ENCODE assay signal across 13 cellular contexts in the genomic region with DNA sequence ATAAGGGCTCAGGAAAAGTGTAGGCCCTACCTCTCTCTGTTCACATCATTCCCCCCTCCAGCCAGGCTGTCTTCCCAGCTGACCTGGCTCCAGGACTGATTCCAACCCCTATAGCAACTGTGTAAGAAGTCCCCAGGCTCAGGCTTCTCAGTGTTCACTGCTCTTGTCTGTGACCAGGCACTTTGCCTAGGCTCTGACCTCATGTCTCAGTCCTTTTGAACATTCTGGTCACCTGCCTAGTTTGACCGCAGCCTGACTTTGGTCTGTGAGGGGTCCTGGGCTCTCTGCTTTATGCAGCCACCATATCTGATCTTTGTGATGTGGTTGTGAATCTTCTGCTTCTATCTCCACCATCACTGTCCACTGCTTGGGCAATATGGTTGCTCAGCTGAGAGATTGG. TPM values are rescaled to one million over a fixed set of nuclear protein-coding genes. Genes with fewer than 3 reads are reported as not detected.
DNase-seq lines count a peak whose midpoint lies in the region; TF ChIP-seq lines count a peak whose summit lies in the region.
"Had no signal": no experiment of that assay in that cellular context is flagged by ENCODE, and none has a peak within 500 bp of the region (broad histone marks: within the 10 kb centered on the region; RNA-seq: fewer than 3 reads in every experiment).

No MANE protein-coding gene starts in this region.

- POLR2A ChIA-PET in Caco-2 (lab: Charles Lee): no interaction called here
- POLR2A ChIA-PET in HEK293 (lab: Yijun Ruan, JAX): interaction anchor here (1.1 to 1.4 kb wide), 2 partner anchors 184 to 318 kb away, joined by 3 to 5 read pairs; no protein-coding TSS in a partner anchor

- no peak overlapping the region for H3K4me3 ChIP-seq in Caco-2 (ENCODE audit: low read depth, low read length)
- no peak overlapping the region for H3K4me3 ChIP-seq in HEK293 (ENCODE audit: low read depth, low read length)
- H3K4me3 ChIP-seq in prostate gland: no peak overlapping the region
- H3K4me3 ChIP-seq: HAP-1 had no signal

- peak overlapping the region; percentile 2 for H3K4me3 Mint-ChIP-seq in Caco-2 (ENCODE audit: unreplicated experiment)

- BruUV-seq in Caco-2 (replicated peaks; lab: Mats Ljungman, UMichigan): no TSS peak

- intact Hi-C loops in Caco-2 (cut with micrococcal nuclease; ENCODE audit: unreplicated experiment): loop anchor here (5.0 kb wide), 1 partner anchor 452 kb away; no protein-coding TSS in a partner anchor
- intact Hi-C loops in prostate gland (cut with DNase I): loop anchor here (10.0 kb wide), 1 partner anchor 455 kb away; no protein-coding TSS in a partner anchor

- no peaks in the 10 kb centered on the region for H3K9me3 Mint-ChIP-seq in Caco-2 (ENCODE audit: unreplicated experiment)
- H3K9me3 Mint-ChIP-seq: CD4-positive, CD25-positive, alpha-beta regulatory T cell; CD8-positive, alpha-beta memory T cell had no signal

- no peak for TF ChIP-seq POLR2A in prostate gland (IDR thresholded peaks at IDR 0.05)

- TF ChIP-seq CTCF in Caco-2 (IDR thresholded peaks at IDR 0.05; ENCODE audit: insufficient read depth in 1 of 2, low read depth in 1 of 2, low read length in 1 of 2, severe bottlenecking in 1 of 2, unreplicated experiment in 1 of 2): no peak
- TF ChIP-seq CTCF in HEK293 (tag by site-specific recombination; IDR thresholded peaks at IDR 0.05): no peak
- TF ChIP-seq CTCF in prostate gland (IDR thresholded peaks at IDR 0.05): no peak

- H3K9me3 ChIP-seq in Caco-2 (no peaks in the 10 kb centered on the region), HEK293 (ENCODE audit: control insufficient read depth, insufficient read depth, low read depth, low read length) (no peaks in the 10 kb centered on the region), prostate gland (no peaks in the 10 kb centered on the region)
- H3K9me3 ChIP-seq: BE2C, HAP-1 had no signal

- peak overlapping the region; percentile 28 for H3K27ac Mint-ChIP-seq in Caco-2 (ENCODE audit: unreplicated experiment)
- H3K27ac Mint-ChIP-seq: CD8-positive, alpha-beta memory T cell had no signal

- CTCF ChIA-PET in Caco-2 (lab: Charles Lee) (interaction anchor here (0.9 to 4.9 kb wide), 4 partner anchors 183 to 321 kb away, joined by 3 to 84 read pairs (median 6); no protein-coding TSS in a partner anchor), HEK293 (lab: Yijun Ruan, JAX) (interaction anchor here (0.6 to 5.8 kb wide), 11 partner anchors 9 to 397 kb away, joined by 3 to 197 read pairs (median 8); a partner anchor contains a TSS)

- H3K4me1 ChIP-seq in Caco-2 (peaks cover 11% of the 10 kb centered on the region), HEK293 (ENCODE audit: control insufficient read depth, insufficient read depth, low read length) (no peaks in the 10 kb centered on the region), prostate gland (replicated peaks) (no peaks in the 10 kb centered on the region)
- H3K4me1 ChIP-seq: BE2C, HAP-1 had no signal

- peaks cover 10% of the 10 kb centered on the region for H3K4me1 Mint-ChIP-seq in Caco-2 (ENCODE audit: low read depth, unreplicated experiment)

- H3K27me3 ChIP-seq in Caco-2 (replicated peaks; ENCODE audit: control insufficient read depth, insufficient read depth, low read length) (no peaks in the 10 kb centered on the region), prostate gland (replicated peaks; ENCODE audit: insufficient read depth) (peaks cover 6% of the 10 kb centered on the region)

- H3K27ac ChIP-seq in HEK293 (ENCODE audit: extremely low read depth, low read depth, low read length) (no peak overlapping the region), prostate gland (no peak overlapping the region)

- H3K27me3 Mint-ChIP-seq in Caco-2 (ENCODE audit: insufficient read depth, unreplicated experiment): no peaks in the 10 kb centered on the region

- peaks cover 19% of the 10 kb centered on the region for H3K36me3 Mint-ChIP-seq in Caco-2 (ENCODE audit: insufficient read depth, unreplicated experiment)

- DNase-seq in Caco-2: no peak
- DNase-seq in islet precursor cell: peak; percentile 59
- DNase-seq in myocyte (ENCODE audit: low read depth): peak; percentile 14
- DNase-seq in prostate gland (ENCODE audit: low spot score): no peak
- DNase-seq in NCI-H2081 treated with DMSO at 0.1 percent for 48 hours (lab: John Stamatoyannopoulos, UW): no peak
- DNase-seq: ACHN; BE2C; C1 segment of cervical spinal cord; CD4-positive, CD25-positive, alpha-beta regulatory T cell; CD8-positive, alpha-beta memory T cell; COR-L47 had no signal

- no peaks in the 10 kb centered on the region for H3K36me3 ChIP-seq in Caco-2 (ENCODE audit: control insufficient read depth, insufficient read depth, low read length)
- H3K36me3 ChIP-seq in HEK293 (ENCODE audit: control insufficient read depth in 2 of 2, insufficient read depth in 1 of 2, low read length in 2 of 2): peaks cover 0 to 32% of the 10 kb centered on the region in 2 experiments; a peak in 1 of 3 replicates
- H3K36me3 ChIP-seq in prostate gland: no peaks in the 10 kb centered on the region
- H3K36me3 ChIP-seq: BE2C, HAP-1 had no signal

- 100% methylated on average over 1 of the region's 1 CpG for WGBS in prostate gland

TF ChIP-seq in HEK293, 187 proteins besides CTCF, POLR2A, EP300 and RAD21:
- TF ChIP-seq ZNF677 (tag by site-specific recombination; IDR thresholded peaks at IDR 0.05) (peak; percentile 85), ZNF560 (tag by site-specific recombination; IDR thresholded peaks at IDR 0.05; ENCODE audit: borderline replicate concordance) (no peak)

RNA-seq across cellular contexts. Expression of a gene that starts 24.5 kb away (rescaled TPM):
- total RNA-seq in Caco-2 (2022) (71.2 and 72.5 TPM in 2 replicates), myocyte (20.9 and 23.9 TPM in 2 replicates), prostate gland (10 to 100 TPM; 10.8 to 30.2 TPM)
- 52.4 TPM for polyA plus RNA-seq in myocyte (2012)

RNA-seq across cellular contexts. Expression of a gene that starts 30.6 kb away (rescaled TPM):
- total RNA-seq in Caco-2 (2022) (249 and 255 TPM in 2 replicates), myocyte (145 and 161 TPM in 2 replicates), prostate gland (100 to 1,000 TPM; 195 to 222 TPM)
- polyA plus RNA-seq in myocyte (2012): 215 TPM

RNA-seq across cellular contexts. Expression of a gene that starts 40.6 kb away (rescaled TPM):
- total RNA-seq in Caco-2 (2022) (5.1 and 7.0 TPM in 2 replicates), myocyte (4.9 and 6.9 TPM in 2 replicates), prostate gland (10 to 100 TPM; 10.5 to 17.3 TPM)
- 7.2 TPM for polyA plus RNA-seq in myocyte (2012)

Comparison
In these comparisons a context has a peak if more than half of its experiments do, and no peak if none do; other contexts are left out.
1. DNase-seq: peak in islet precursor cell (single experiment) and myocyte (single experiment); none in Caco-2 (0 of 2), prostate gland (single experiment) and NCI-H2081 treated with DMSO at 0.1 percent for 48 hours (single experiment).